ENCODE assay signal across 18 cellular contexts in genomic region chr16:1635070-1635469, GRCh38. TPM values are rescaled to one million over a fixed set of nuclear protein-coding genes. Genes with fewer than 3 reads are reported as not detected.
A peak's percentile ranks its signal among the peaks of the same experiment; 100 is the strongest.
DNase-seq lines count a peak whose midpoint lies in the region; ATAC-seq and TF ChIP-seq lines count a peak whose summit lies in the region.
"Had no signal": no experiment of that assay in that cellular context is flagged by ENCODE, and none has a peak within 500 bp of the region (broad histone marks: within the 10 kb centered on the region; RNA-seq: fewer than 3 reads in every experiment).

No MANE protein-coding gene starts in this region.

- H3K4me1 ChIP-seq in transverse colon = no peaks in the 10 kb centered on the region

- 80 to 88% methylated on average over 4 to 13 of the region's 13 CpGs for WGBS in transverse colon (ENCODE audit: low coverage in 1 of 2), 2 donors

- H3K4me3 Mint-ChIP-seq in activated T-cell treated with anti-CD3 and anti-CD28 coated beads, Interleukin-2, amount 50 U/mL, for 4 hours = no peak overlapping the region
- no peak overlapping the region for H3K4me3 Mint-ChIP-seq in neural crest cell

- H3K27me3 ChIP-seq in brain microvascular endothelial cell (replicated peaks) (no peaks in the 10 kb centered on the region), transverse colon (no peaks in the 10 kb centered on the region)

- no peak for TF ChIP-seq POLR2A in NB4 (IDR thresholded peaks at IDR 0.05; ENCODE audit: extremely low read depth, insufficient read length)
- no peak for TF ChIP-seq POLR2A in transverse colon (IDR thresholded peaks at IDR 0.05)

- H3K9me3 ChIP-seq in transverse colon = no peaks in the 10 kb centered on the region

- H3K36me3 ChIP-seq in brain microvascular endothelial cell (replicated peaks) (peaks cover 63% of the 10 kb centered on the region), transverse colon (peaks cover 0 to 51% (median 25%) of the 10 kb centered on the region in 4 donors)

- no peaks in the 10 kb centered on the region for H3K4me1 Mint-ChIP-seq in activated T-cell treated with anti-CD3 and anti-CD28 coated beads, Interleukin-2, amount 50 U/mL, for 4 hours (ENCODE audit: low read depth)
- peaks cover 4% of the 10 kb centered on the region for H3K4me1 Mint-ChIP-seq in neural crest cell

- H3K4me3 ChIP-seq in NB4 (ENCODE audit: low read depth, low read length) (no peak overlapping the region), brain microvascular endothelial cell (ENCODE audit: low read depth, low read length) (no peak overlapping the region), transverse colon (no peak overlapping the region)

- no peak for ATAC-seq in activated T-cell treated with anti-CD3 and anti-CD28 coated beads, Interleukin-2, amount 50 U/mL, for 4 hours
- ATAC-seq in HG03354 (IDR thresholded peaks at IDR 0.05; ENCODE audit: poor library complexity, severe bottlenecking, unreplicated experiment) = no peak
- ATAC-seq: HepG2 had no signal

- peak overlapping the region; percentile 43 for H3K27ac Mint-ChIP-seq in neural crest cell (ENCODE audit: unreplicated experiment)

- H3K9me3 Mint-ChIP-seq in activated T-cell treated with anti-CD3 and anti-CD28 coated beads, Interleukin-2, amount 50 U/mL, for 4 hours = no peaks in the 10 kb centered on the region
- H3K9me3 Mint-ChIP-seq in neural crest cell = no peaks in the 10 kb centered on the region

- H3K27ac ChIP-seq in brain microvascular endothelial cell = no peak overlapping the region
- H3K27ac ChIP-seq in transverse colon = no peak overlapping the region
- H3K27ac ChIP-seq: C4-2B had no signal

- peak; percentile 27 to 31 for DNase-seq in activated T-cell treated with anti-CD3 and anti-CD28 coated beads, Interleukin-2, amount 50 U/mL, for 48 hours
- DNase-seq in activated T-cell treated with anti-CD3 and anti-CD28 coated beads, Interleukin-2, amount 50 U/mL, for 4 hours = no peak
- DNase-seq in NB4 (ENCODE audit: low read depth) (peak; percentile 14), brain microvascular endothelial cell (peak; percentile 19), neural crest cell (ENCODE audit: low read depth, low spot score) (no peak), transverse colon (no peak), NCI-H524 (lab: John Stamatoyannopoulos, UW) (no peak)
- DNase-seq: GOT3, KG1, NCI-H1048, NCI-H1436, NCI-H1930, NCI-H226, NCI-H524 treated with DMSO at 0.1 percent for 48 hours, RPMI8226 had no signal

- TF ChIP-seq CTCF in NB4 (IDR thresholded peaks at IDR 0.05; ENCODE audit: low read depth, low read length) (no peak), brain microvascular endothelial cell (IDR thresholded peaks at IDR 0.05; ENCODE audit: low read depth, low read length, missing control alignments) (no peak), neural crest cell (conservative IDR thresholded peaks at IDR 0.05) (no peak), transverse colon (IDR thresholded peaks at IDR 0.05) (no peak)

- in situ Hi-C loops in brain microvascular endothelial cell (cut with HindIII; ENCODE audit: low pct_ligation_motif_present, low sequenced_read_pairs) (no loop called here), transverse colon (cut with MboI; ENCODE audit: low pct_ligation_motif_present in 1 of 4, low pct_unique_long_range_greater_than_20kb in 1 of 4, low sequenced_read_pairs in 3 of 4) (no loop called here)

- intact Hi-C loops in transverse colon (cut with DNase I; ENCODE audit: low total_unique reads) = no loop called here

- peaks cover 26% of the 10 kb centered on the region for H3K36me3 Mint-ChIP-seq in activated T-cell treated with anti-CD3 and anti-CD28 coated beads, Interleukin-2, amount 50 U/mL, for 4 hours (ENCODE audit: insufficient read depth)
- H3K36me3 Mint-ChIP-seq in neural crest cell (ENCODE audit: low read depth) = peaks cover 6% of the 10 kb centered on the region

- H3K27me3 Mint-ChIP-seq in activated T-cell treated with anti-CD3 and anti-CD28 coated beads, Interleukin-2, amount 50 U/mL, for 4 hours (ENCODE audit: low read depth) = no peaks in the 10 kb centered on the region
- no peaks in the 10 kb centered on the region for H3K27me3 Mint-ChIP-seq in neural crest cell (ENCODE audit: low read depth)

- no peak for TF ChIP-seq EP300 in transverse colon (IDR thresholded peaks at IDR 0.05; ENCODE audit: low read depth)

RNA-seq across cellular contexts. Expression of gene CRAMP1, which starts 22.9 kb away (rescaled TPM):
- total RNA-seq in activated T-cell treated with anti-CD3 and anti-CD28 coated beads, Interleukin-2, amount 50 U/mL, for 4 hours = 10 to 100 TPM; 19.1 to 22.9 (median 22.1) TPM
- total RNA-seq in neural crest cell = 38.3 TPM in 2 replicates
- total RNA-seq in transverse colon = 10 to 100 TPM; 10.1 to 52.7 (median 16.2) TPM

RNA-seq across cellular contexts. Expression of gene IFT140, which starts 23.2 kb away (rescaled TPM):
- total RNA-seq in activated T-cell treated with anti-CD3 and anti-CD28 coated beads, Interleukin-2, amount 50 U/mL, for 4 hours = 1 to 10 TPM; 5.8 to 9.1 (median 7.2) TPM
- total RNA-seq in neural crest cell = 43.3 and 45.8 TPM in 2 replicates
- total RNA-seq in transverse colon = 10 to 100 TPM; 16.2 to 26.6 (median 22.0) TPM

RNA-seq across cellular contexts. Expression of gene JPT2, which starts 43.0 kb away (rescaled TPM):
- total RNA-seq in activated T-cell treated with anti-CD3 and anti-CD28 coated beads, Interleukin-2, amount 50 U/mL, for 4 hours = 10 to 100 TPM; 89.2 to 96.4 (median 92.4) TPM
- 247 and 261 TPM in 2 replicates for total RNA-seq in neural crest cell
- 10 to 100 TPM; 12.0 to 31.5 (median 25.1) TPM for total RNA-seq in transverse colon

Comparison
In these comparisons a context has a peak if more than half of its experiments do, and no peak if none do; other contexts are left out.
1. DNase-seq: peak in activated T-cell treated with anti-CD3 and anti-CD28 coated beads, Interleukin-2, amount 50 U/mL, for 48 hours (2 of 2), NB4 (single experiment) and brain microvascular endothelial cell (single experiment); none in activated T-cell treated with anti-CD3 and anti-CD28 coated beads, Interleukin-2, amount 50 U/mL, for 4 hours (single experiment), neural crest cell (single experiment), transverse colon (single experiment) and NCI-H524 (0 of 2).